Comparison of ENCODE assay signal across 8 cellular contexts in the genomic region with DNA sequence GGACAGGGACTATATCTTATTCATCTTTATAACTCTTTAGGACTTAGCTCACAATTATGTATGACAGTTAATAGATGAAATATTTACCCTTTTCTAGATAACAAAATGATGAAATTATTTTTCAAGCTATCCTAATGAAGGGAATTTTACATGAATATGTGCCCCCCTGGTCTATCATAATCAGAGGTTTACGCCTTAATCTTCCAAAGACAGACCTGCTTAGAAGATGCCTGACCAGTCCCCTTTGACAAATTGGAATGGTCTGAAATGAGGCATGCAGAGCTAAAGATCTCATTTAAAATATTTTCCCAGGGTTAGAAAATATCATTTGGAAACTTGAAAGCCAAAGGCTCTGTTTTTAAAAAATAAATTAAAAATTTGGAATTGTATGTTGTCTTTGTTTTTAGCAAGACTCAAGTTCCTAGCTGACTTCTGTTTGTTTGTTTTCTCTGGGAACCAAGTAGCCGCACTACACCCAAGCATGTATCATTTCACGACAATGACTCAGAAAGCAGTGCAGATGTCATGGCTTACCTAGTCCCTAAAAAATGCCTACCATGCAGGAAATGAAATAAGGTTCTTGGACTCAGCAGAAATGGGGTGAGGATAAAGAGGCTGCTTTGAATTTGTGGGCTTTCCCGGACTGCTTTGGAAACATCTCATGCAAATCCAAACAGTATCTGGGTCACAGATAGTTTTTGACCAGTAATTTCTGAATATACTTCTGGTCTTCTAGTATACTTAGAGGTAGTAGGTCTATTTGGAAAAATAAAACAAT.
DNase-seq lines count a peak whose midpoint lies in the region; ATAC-seq lines count a peak whose summit lies in the region.

No MANE protein-coding gene starts in this region.

- H3K36me3 ChIP-seq in mesodermal cell (ENCODE audit: control insufficient read depth, insufficient read depth, low read length): no peaks in the 10 kb centered on the region

- peak overlapping the region; percentile 97 for H3K27ac ChIP-seq in mesodermal cell (ENCODE audit: low read depth, low read length, severe bottlenecking)

- H3K4me1 ChIP-seq in mesodermal cell (ENCODE audit: control insufficient read depth, insufficient read depth, low read length, poor library complexity, severe bottlenecking): peaks cover 46% of the 10 kb centered on the region

- DNase-seq in Daoy (ENCODE audit: low read depth) (peak; percentile 92), amniotic stem cell (lab: John Stamatoyannopoulos, UW) (peak; percentile 91), NCI-H510A treated with DMSO at 0.1 percent for 48 hours (lab: John Stamatoyannopoulos, UW) (no peak), NCI-H1930 (lab: John Stamatoyannopoulos, UW) (no peak), NCI-H1092 treated with DMSO at 0.1 percent for 48 hours (lab: John Stamatoyannopoulos, UW) (no peak)

- H3K9me3 ChIP-seq in mesodermal cell (ENCODE audit: control insufficient read depth, low read length): no peaks in the 10 kb centered on the region

- 0 to 92% methylated on average over 1 to 2 of the region's 4 CpGs for WGBS in mesodermal cell (ENCODE audit: insufficient coverage in 2 of 2), 2 experiments

- no peak overlapping the region for H3K4me3 ChIP-seq in mesodermal cell (ENCODE audit: extremely low read depth, insufficient read depth, low read length, poor library complexity, severe bottlenecking)

- ATAC-seq in GM19467 (IDR thresholded peaks at IDR 0.05; ENCODE audit: unreplicated experiment) (peak; percentile 67), HG03460 (IDR thresholded peaks at IDR 0.05; ENCODE audit: unreplicated experiment) (peak; percentile 88)

Comparison
In these comparisons a context has a peak if more than half of its experiments do, and no peak if none do; other contexts are left out.
1. DNase-seq: peak in Daoy (single experiment) and amniotic stem cell (single experiment); none in NCI-H510A treated with DMSO at 0.1 percent for 48 hours (single experiment), NCI-H1930 (0 of 2) and NCI-H1092 treated with DMSO at 0.1 percent for 48 hours (single experiment).